In genomic region chr6:137866914-137867684, GRCh38 we compare ENCODE assay signal across 8 cellular contexts. TPM values are rescaled to one million over a fixed set of nuclear protein-coding genes. Genes with fewer than 3 reads are reported as not detected.
A peak's percentile ranks its signal among the peaks of the same experiment; 100 is the strongest.
DNase-seq lines count a peak whose midpoint lies in the region; ATAC-seq lines count a peak whose summit lies in the region.

TNFAIP3 (plus strand) TSS chr6:137867259; CDS start chr6:137871228, 3,969 bp downstream.

- H3K9me3 Mint-ChIP-seq in effector memory CD8-positive, alpha-beta T cell, result no peaks in the 10 kb centered on the region

- peaks cover 39 to 49% of the 10 kb centered on the region in 2 donors for H3K4me1 Mint-ChIP-seq in effector memory CD8-positive, alpha-beta T cell (ENCODE audit: low read depth in 2 of 2)

- CTCF ChIA-PET in activated CD8-positive, alpha-beta memory T cell treated with anti-CD3 and anti-CD28 coated beads for 36 hours (lab: Charles Lee), result interaction anchor here (0.6 to 3.5 kb wide), 31 partner anchors 10 to 189 kb away, joined by 3 to 27 read pairs (median 4); no protein-coding TSS in a partner anchor

- POLR2A ChIA-PET in activated CD8-positive, alpha-beta memory T cell treated with anti-CD3 and anti-CD28 coated beads for 36 hours (lab: Charles Lee), result interaction anchor here (0.6 to 7.8 kb wide), 15 partner anchors 15 to 168 kb away, joined by 3 to 55 read pairs (median 4); no protein-coding TSS in a partner anchor

- peak within 1 kb of the TSS; percentile 97 to 100 for H3K27ac Mint-ChIP-seq in effector memory CD8-positive, alpha-beta T cell

- no peaks in the 10 kb centered on the region for H3K27me3 Mint-ChIP-seq in effector memory CD8-positive, alpha-beta T cell

- peak within 1 kb of the TSS; percentile 79 to 95 for H3K4me3 Mint-ChIP-seq in effector memory CD8-positive, alpha-beta T cell

- ATAC-seq in GM19455 (IDR thresholded peaks at IDR 0.05; ENCODE audit: unreplicated experiment), result peak; percentile 74
- ATAC-seq in effector memory CD8-positive, alpha-beta T cell (replicated peaks), result peak; percentile 66

- H3K36me3 Mint-ChIP-seq in effector memory CD8-positive, alpha-beta T cell (ENCODE audit: insufficient read depth), result peaks cover 69% of the 10 kb centered on the region

- DNase-seq in COLO829 (ENCODE audit: low spot score) (peak; percentile 88), HK-2 (ENCODE audit: unreplicated experiment) (peak; percentile 92), mesenteric fat pad (ENCODE audit: low spot score) (peak; percentile 98)
- DNase-seq in NK-92 treated with Interleukin-12 subunit alpha and Interleukin-12 subunit beta, amount 100 ng/mL, for 24 hours (lab: John Stamatoyannopoulos, UW), result peak; percentile 95
- peak; percentile 92 to 96 (median 93) for DNase-seq in effector memory CD8-positive, alpha-beta T cell
- peak; percentile 83 for DNase-seq in stimulated activated CD8-positive, alpha-beta memory T cell treated with anti-CD3 and anti-CD28 coated beads, Interleukin-15, amount 100 ng/mL, for 1 hour (ENCODE audit: low read depth)

RNA-seq across cellular contexts. Expression of gene TNFAIP3, which starts in this region (rescaled TPM):
- total RNA-seq in activated CD8-positive, alpha-beta memory T cell treated with anti-CD3 and anti-CD28 coated beads for 36 hours, result 100 to 1,000 TPM; 229 to 232 TPM
- 187 TPM for total RNA-seq in mesenteric fat pad

Comparison
In these comparisons a context has a peak if more than half of its experiments do, and no peak if none do; other contexts are left out.
1. Peak in every context shown above with its lines: DNase-seq and ATAC-seq.